ENCODE assay signal across 14 cellular contexts in genomic region chr10:90859321-90859751, GRCh38. TPM values are rescaled to one million over a fixed set of nuclear protein-coding genes. Genes with fewer than 3 reads are reported as not detected.
A peak's percentile ranks its signal among the peaks of the same experiment; 100 is the strongest.
DNase-seq lines count a peak whose midpoint lies in the region; ATAC-seq and TF ChIP-seq lines count a peak whose summit lies in the region.
"Had no signal": no experiment of that assay in that cellular context is flagged by ENCODE, and none has a peak within 500 bp of the region (broad histone marks: within the 10 kb centered on the region; RNA-seq: fewer than 3 reads in every experiment).

No MANE protein-coding gene starts in this region.

- WGBS in smooth muscle cell (ENCODE audit: low lambda C conversion rate) = 25% methylated on average over 5 of the region's 5 CpGs

- H3K9ac ChIP-seq in smooth muscle cell (ENCODE audit: low read depth) = no peak overlapping the region

- no peak overlapping the region for H2AFZ ChIP-seq in smooth muscle cell (ENCODE audit: low read depth)

- POLR2A ChIA-PET in activated CD8-positive, alpha-beta T cell treated with anti-CD3 and anti-CD28 coated beads for 36 hours (lab: Charles Lee) = no interaction called here
- POLR2A ChIA-PET in activated CD8-positive, alpha-beta T cell treated with anti-CD3 and anti-CD28 coated beads, Interleukin-2, amount 10 ng/mL, durations not matched to agents 7 days and 5 days (lab: Charles Lee) = interaction anchor here (0.6 kb wide), 1 partner anchor 1059 kb away, joined by 4 read pairs; no protein-coding TSS in a partner anchor

- no peaks in the 10 kb centered on the region for H4K20me1 ChIP-seq in smooth muscle cell (ENCODE audit: low read depth)

- H3K27ac ChIP-seq in RWPE2 (ENCODE audit: poor library complexity, severe bottlenecking) (peak overlapping the region; percentile 96), smooth muscle cell (ENCODE audit: low read depth) (peak overlapping the region; percentile 70)
- H3K27ac ChIP-seq: neutrophil had no signal

- no peaks in the 10 kb centered on the region for H3K27me3 ChIP-seq in RWPE2 (ENCODE audit: insufficient read depth, poor library complexity, severe bottlenecking)
- H3K27me3 ChIP-seq in smooth muscle cell (ENCODE audit: low read depth) = peaks cover 6% of the 10 kb centered on the region

- H3K4me3 Mint-ChIP-seq in activated CD8-positive, alpha-beta T cell treated with anti-CD3 and anti-CD28 coated beads for 36 hours = no peak overlapping the region
- no peak overlapping the region for H3K4me3 Mint-ChIP-seq in activated CD8-positive, alpha-beta T cell treated with anti-CD3 and anti-CD28 coated beads, Interleukin-2, amount 10 ng/mL, durations not matched to agents 7 days and 5 days

- H3F3A ChIP-seq in smooth muscle cell (ENCODE audit: low read depth) = peaks cover 8% of the 10 kb centered on the region

- intact Hi-C loops in activated CD8-positive, alpha-beta T cell treated with anti-CD3 and anti-CD28 coated beads for 36 hours (cut with micrococcal nuclease) = loop anchor here (5.0 kb wide), 1 partner anchor 107 kb away; no protein-coding TSS in a partner anchor

- H3K79me2 ChIP-seq in smooth muscle cell (ENCODE audit: low read depth) = peaks cover 9% of the 10 kb centered on the region

- CTCF ChIA-PET in activated CD8-positive, alpha-beta T cell treated with anti-CD3 and anti-CD28 coated beads for 36 hours (lab: Charles Lee) = no interaction called here
- CTCF ChIA-PET in activated CD8-positive, alpha-beta T cell treated with anti-CD3 and anti-CD28 coated beads, Interleukin-2, amount 10 ng/mL, durations not matched to agents 7 days and 5 days (lab: Charles Lee) = interaction anchor here (1.1 kb wide), 1 partner anchor 20 kb away, joined by 3 read pairs; no protein-coding TSS in a partner anchor

- TF ChIP-seq CTCF in activated CD8-positive, alpha-beta T cell treated with anti-CD3 and anti-CD28 coated beads for 36 hours (IDR thresholded peaks at IDR 0.05) = no peak
- TF ChIP-seq CTCF in RWPE2 (IDR thresholded peaks at IDR 0.05; ENCODE audit: poor library complexity, severe bottlenecking) (no peak), smooth muscle cell (IDR thresholded peaks at IDR 0.05; ENCODE audit: borderline replicate concordance, insufficient read depth, poor library complexity, severe bottlenecking) (no peak)

- H3K36me3 ChIP-seq in RWPE2 (ENCODE audit: low read depth) (no peaks in the 10 kb centered on the region), smooth muscle cell (ENCODE audit: low read depth) (no peaks in the 10 kb centered on the region)
- H3K36me3 ChIP-seq: neutrophil had no signal

- H3K9me3 ChIP-seq in RWPE2 (ENCODE audit: severe bottlenecking) (no peaks in the 10 kb centered on the region), smooth muscle cell (replicated peaks; ENCODE audit: low read depth) (no peaks in the 10 kb centered on the region)
- H3K9me3 ChIP-seq: neutrophil had no signal

- H3K4me3 ChIP-seq in RWPE2 (ENCODE audit: severe bottlenecking) (peak overlapping the region; percentile 71), smooth muscle cell (no peak overlapping the region)

- DNase-seq in activated CD8-positive, alpha-beta T cell treated with anti-CD3 and anti-CD28 coated beads for 36 hours = no peak
- no peak for DNase-seq in activated CD8-positive, alpha-beta T cell treated with anti-CD3 and anti-CD28 coated beads, Interleukin-2, amount 10 ng/mL, durations not matched to agents 7 days and 5 days
- DNase-seq in RWPE2 (ENCODE audit: low spot score) (no peak), fibroblast of gingiva (ENCODE audit: low read depth) (peak; percentile 61), smooth muscle cell (lab: John Stamatoyannopoulos, UW; ENCODE audit: unreplicated experiment) (no peak), NCI-H1092 (lab: John Stamatoyannopoulos, UW) (no peak)
- DNase-seq: activated CD4-positive, CD25-positive, alpha-beta regulatory T cell; activated gamma-delta T cell; effector memory CD8-positive, alpha-beta T cell; stimulated activated CD4-positive, alpha-beta T cell treated with anti-CD3 and anti-CD28 coated beads, Interleukin-4, amount 100 ng/mL, for 1 hour; substantia nigra had no signal

- peaks cover 59% of the 10 kb centered on the region for H3K27me3 Mint-ChIP-seq in activated CD8-positive, alpha-beta T cell treated with anti-CD3 and anti-CD28 coated beads for 36 hours
- peaks cover 75% of the 10 kb centered on the region for H3K27me3 Mint-ChIP-seq in activated CD8-positive, alpha-beta T cell treated with anti-CD3 and anti-CD28 coated beads, Interleukin-2, amount 10 ng/mL, durations not matched to agents 7 days and 5 days (ENCODE audit: low read depth)

- H3K4me1 ChIP-seq in RWPE2 (ENCODE audit: insufficient read depth, poor library complexity, severe bottlenecking) (peaks cover 30% of the 10 kb centered on the region), smooth muscle cell (ENCODE audit: low read depth) (peaks cover 4% of the 10 kb centered on the region)

- peaks cover 13% of the 10 kb centered on the region for H3K4me1 Mint-ChIP-seq in activated CD8-positive, alpha-beta T cell treated with anti-CD3 and anti-CD28 coated beads for 36 hours (ENCODE audit: low read depth)
- H3K4me1 Mint-ChIP-seq in activated CD8-positive, alpha-beta T cell treated with anti-CD3 and anti-CD28 coated beads, Interleukin-2, amount 10 ng/mL, durations not matched to agents 7 days and 5 days (ENCODE audit: low read depth) = peaks cover 9% of the 10 kb centered on the region

- H3K27ac Mint-ChIP-seq in activated CD8-positive, alpha-beta T cell treated with anti-CD3 and anti-CD28 coated beads for 36 hours = no peak overlapping the region
- no peak overlapping the region for H3K27ac Mint-ChIP-seq in activated CD8-positive, alpha-beta T cell treated with anti-CD3 and anti-CD28 coated beads, Interleukin-2, amount 10 ng/mL, durations not matched to agents 7 days and 5 days
- H3K27ac Mint-ChIP-seq: effector memory CD8-positive, alpha-beta T cell had no signal

- ATAC-seq in activated CD8-positive, alpha-beta T cell treated with anti-CD3 and anti-CD28 coated beads for 36 hours = peak; percentile 44
- ATAC-seq in activated CD8-positive, alpha-beta T cell treated with anti-CD3 and anti-CD28 coated beads, Interleukin-2, amount 10 ng/mL, durations not matched to agents 7 days and 5 days = no peak
- peak; percentile 81 for ATAC-seq in RWPE2 (ENCODE audit: low read depth)
- no peak for ATAC-seq in HG02588 (IDR thresholded peaks at IDR 0.05; ENCODE audit: unreplicated experiment)
- no peak for ATAC-seq in GM19395 (IDR thresholded peaks at IDR 0.05; ENCODE audit: unreplicated experiment)
- ATAC-seq: effector memory CD8-positive, alpha-beta T cell had no signal

- peak overlapping the region; percentile 95 for H3K4me2 ChIP-seq in smooth muscle cell

- no peaks in the 10 kb centered on the region for H3K9me3 Mint-ChIP-seq in activated CD8-positive, alpha-beta T cell treated with anti-CD3 and anti-CD28 coated beads for 36 hours
- no peaks in the 10 kb centered on the region for H3K9me3 Mint-ChIP-seq in activated CD8-positive, alpha-beta T cell treated with anti-CD3 and anti-CD28 coated beads, Interleukin-2, amount 10 ng/mL, durations not matched to agents 7 days and 5 days (ENCODE audit: insufficient read depth)
- H3K9me3 Mint-ChIP-seq: effector memory CD8-positive, alpha-beta T cell had no signal

- H3K36me3 Mint-ChIP-seq in activated CD8-positive, alpha-beta T cell treated with anti-CD3 and anti-CD28 coated beads for 36 hours (ENCODE audit: low read depth) = no peaks in the 10 kb centered on the region
- no peaks in the 10 kb centered on the region for H3K36me3 Mint-ChIP-seq in activated CD8-positive, alpha-beta T cell treated with anti-CD3 and anti-CD28 coated beads, Interleukin-2, amount 10 ng/mL, durations not matched to agents 7 days and 5 days (ENCODE audit: low read depth)

RNA-seq across cellular contexts. Expression of gene HTR7, which starts 1.5 kb away (rescaled TPM):
- not detected for total RNA-seq in activated CD8-positive, alpha-beta T cell treated with anti-CD3 and anti-CD28 coated beads for 36 hours
- not detected for total RNA-seq in activated CD8-positive, alpha-beta T cell treated with anti-CD3 and anti-CD28 coated beads, Interleukin-2, amount 10 ng/mL, durations not matched to agents 7 days and 5 days
- 10.7 and 12.5 TPM in 2 replicates for total RNA-seq in smooth muscle cell
- polyA plus RNA-seq in smooth muscle cell = 3.7 and 9.6 TPM in 2 replicates

RNA-seq across cellular contexts. Expression of gene RPP30, which starts 12.4 kb away (rescaled TPM):
- 10 to 100 TPM; 55.8 to 56.8 TPM for total RNA-seq in activated CD8-positive, alpha-beta T cell treated with anti-CD3 and anti-CD28 coated beads for 36 hours
- total RNA-seq in activated CD8-positive, alpha-beta T cell treated with anti-CD3 and anti-CD28 coated beads, Interleukin-2, amount 10 ng/mL, durations not matched to agents 7 days and 5 days = 10 to 100 TPM; 43.7 to 48.1 TPM
- 46.0 and 73.0 TPM in 2 replicates for total RNA-seq in smooth muscle cell
- 48.2 and 56.9 TPM in 2 replicates for polyA plus RNA-seq in smooth muscle cell

Comparison
In these comparisons a context has a peak if more than half of its experiments do, and no peak if none do; other contexts are left out.
1. ATAC-seq: peak in activated CD8-positive, alpha-beta T cell treated with anti-CD3 and anti-CD28 coated beads for 36 hours (single experiment) and RWPE2 (single experiment); none in activated CD8-positive, alpha-beta T cell treated with anti-CD3 and anti-CD28 coated beads, Interleukin-2, amount 10 ng/mL, durations not matched to agents 7 days and 5 days (single experiment), HG02588 (single experiment) and GM19395 (single experiment).
2. RNA of gene HTR7, which starts 1.5 kb away (total RNA-seq): 10.7 to 12.5 TPM in smooth muscle cell; not detected in activated CD8-positive, alpha-beta T cell treated with anti-CD3 and anti-CD28 coated beads for 36 hours and not detected in activated CD8-positive, alpha-beta T cell treated with anti-CD3 and anti-CD28 coated beads, Interleukin-2, amount 10 ng/mL, durations not matched to agents 7 days and 5 days; every median in the first group is over 10 times any median in the second.